ENCODE assay signal across 8 cellular contexts in the genomic region with DNA sequence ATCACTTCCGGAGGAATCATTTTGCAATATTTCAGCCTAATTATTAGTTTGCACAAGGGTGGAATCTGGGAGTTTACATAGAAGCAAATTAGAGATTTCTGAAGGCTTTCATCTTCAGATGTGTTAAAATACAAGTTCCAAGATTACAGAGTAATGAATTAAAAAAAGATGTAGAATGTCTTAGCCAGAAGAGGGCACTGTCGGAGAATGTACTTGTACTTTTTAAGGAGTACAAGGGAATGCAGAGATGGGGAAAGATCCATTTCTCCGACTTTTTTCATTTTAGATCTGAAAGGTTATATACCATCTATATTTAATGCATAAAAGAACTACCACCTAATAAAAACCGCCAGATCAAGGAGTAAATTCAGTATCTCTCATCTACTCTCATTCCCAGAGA. TPM values are rescaled to one million over a fixed set of nuclear protein-coding genes. Genes with fewer than 3 reads are reported as not detected.
DNase-seq lines count a peak whose midpoint lies in the region; ATAC-seq and TF ChIP-seq lines count a peak whose summit lies in the region.

No MANE protein-coding gene starts in this region.

- H3K4me1 ChIP-seq in testis: peaks cover under 1% of the 10 kb centered on the region

- TF ChIP-seq POLR2A in testis (IDR thresholded peaks at IDR 0.05): no peak

- H3K36me3 ChIP-seq in testis (ENCODE audit: low read depth, missing control alignments): no peaks in the 10 kb centered on the region

- H3K4me1 Mint-ChIP-seq in activated CD8-positive, alpha-beta T cell treated with anti-CD3 and anti-CD28 coated beads for 36 hours (ENCODE audit: low read depth): peaks cover 7% of the 10 kb centered on the region
- H3K4me1 Mint-ChIP-seq in activated CD8-positive, alpha-beta T cell treated with anti-CD3 and anti-CD28 coated beads, Interleukin-2, amount 10 ng/mL, durations not matched to agents 7 days and 5 days (ENCODE audit: low read depth): no peaks in the 10 kb centered on the region

- no peak overlapping the region for H3K4me3 ChIP-seq in fibroblast of villous mesenchyme (ENCODE audit: low read depth, low read length)
- no peak overlapping the region for H3K4me3 ChIP-seq in testis

- peaks cover 22% of the 10 kb centered on the region for H3K36me3 Mint-ChIP-seq in activated CD8-positive, alpha-beta T cell treated with anti-CD3 and anti-CD28 coated beads for 36 hours (ENCODE audit: low read depth)
- H3K36me3 Mint-ChIP-seq in activated CD8-positive, alpha-beta T cell treated with anti-CD3 and anti-CD28 coated beads, Interleukin-2, amount 10 ng/mL, durations not matched to agents 7 days and 5 days (ENCODE audit: low read depth): peaks cover 35% of the 10 kb centered on the region

- no peaks in the 10 kb centered on the region for H3K9me3 Mint-ChIP-seq in activated CD8-positive, alpha-beta T cell treated with anti-CD3 and anti-CD28 coated beads for 36 hours
- H3K9me3 Mint-ChIP-seq in activated CD8-positive, alpha-beta T cell treated with anti-CD3 and anti-CD28 coated beads, Interleukin-2, amount 10 ng/mL, durations not matched to agents 7 days and 5 days (ENCODE audit: insufficient read depth): no peaks in the 10 kb centered on the region

- H3K27ac Mint-ChIP-seq in activated CD8-positive, alpha-beta T cell treated with anti-CD3 and anti-CD28 coated beads for 36 hours: no peak overlapping the region
- H3K27ac Mint-ChIP-seq in activated CD8-positive, alpha-beta T cell treated with anti-CD3 and anti-CD28 coated beads, Interleukin-2, amount 10 ng/mL, durations not matched to agents 7 days and 5 days: no peak overlapping the region

- H3K27me3 ChIP-seq in testis: no peaks in the 10 kb centered on the region

- intact Hi-C loops in activated CD8-positive, alpha-beta T cell treated with anti-CD3 and anti-CD28 coated beads for 36 hours (cut with micrococcal nuclease): no loop called here
- intact Hi-C loops in testis (cut with DNase I; ENCODE audit: low total_unique reads): no loop called here

- H3K27me3 Mint-ChIP-seq in activated CD8-positive, alpha-beta T cell treated with anti-CD3 and anti-CD28 coated beads for 36 hours: no peaks in the 10 kb centered on the region
- H3K27me3 Mint-ChIP-seq in activated CD8-positive, alpha-beta T cell treated with anti-CD3 and anti-CD28 coated beads, Interleukin-2, amount 10 ng/mL, durations not matched to agents 7 days and 5 days (ENCODE audit: low read depth): no peaks in the 10 kb centered on the region

- 50 to 63% methylated on average over 4 of the region's 4 CpGs for WGBS in testis, 2 donors

- no peak for DNase-seq in activated CD8-positive, alpha-beta T cell treated with anti-CD3 and anti-CD28 coated beads for 36 hours
- DNase-seq in activated CD8-positive, alpha-beta T cell treated with anti-CD3 and anti-CD28 coated beads, Interleukin-2, amount 10 ng/mL, durations not matched to agents 7 days and 5 days: no peak
- DNase-seq in OCI-M1 (lab: John Stamatoyannopoulos, UW) (peak; percentile 46), fibroblast of villous mesenchyme (ENCODE audit: low read depth) (peak; percentile 75), testis (no peak), NCI-H1930 (lab: John Stamatoyannopoulos, UW) (no peak)
- no peak for DNase-seq in central memory CD4-positive, alpha-beta T cell

- POLR2A ChIA-PET in activated CD8-positive, alpha-beta T cell treated with anti-CD3 and anti-CD28 coated beads for 36 hours (lab: Charles Lee): no interaction called here
- POLR2A ChIA-PET in activated CD8-positive, alpha-beta T cell treated with anti-CD3 and anti-CD28 coated beads, Interleukin-2, amount 10 ng/mL, durations not matched to agents 7 days and 5 days (lab: Charles Lee): interaction anchor here (0.6 kb wide), 1 partner anchor 67 kb away, joined by 3 read pairs; no protein-coding TSS in a partner anchor

- no peak overlapping the region for H3K27ac ChIP-seq in testis

- no peak overlapping the region for H3K4me3 Mint-ChIP-seq in activated CD8-positive, alpha-beta T cell treated with anti-CD3 and anti-CD28 coated beads for 36 hours
- H3K4me3 Mint-ChIP-seq in activated CD8-positive, alpha-beta T cell treated with anti-CD3 and anti-CD28 coated beads, Interleukin-2, amount 10 ng/mL, durations not matched to agents 7 days and 5 days: no peak overlapping the region

- TF ChIP-seq CTCF in activated CD8-positive, alpha-beta T cell treated with anti-CD3 and anti-CD28 coated beads for 36 hours (IDR thresholded peaks at IDR 0.05): peak; percentile 70
- TF ChIP-seq CTCF in fibroblast of villous mesenchyme (IDR thresholded peaks at IDR 0.05; ENCODE audit: insufficient read depth, low read depth, low read length) (peak; percentile 48), testis (IDR thresholded peaks at IDR 0.05) (peak; percentile 16 to 49 (median 18))

- no peaks in the 10 kb centered on the region for H3K9me3 ChIP-seq in testis

- no peak for ATAC-seq in activated CD8-positive, alpha-beta T cell treated with anti-CD3 and anti-CD28 coated beads for 36 hours
- no peak for ATAC-seq in activated CD8-positive, alpha-beta T cell treated with anti-CD3 and anti-CD28 coated beads, Interleukin-2, amount 10 ng/mL, durations not matched to agents 7 days and 5 days
- ATAC-seq in HG02610 (IDR thresholded peaks at IDR 0.05; ENCODE audit: unreplicated experiment): no peak

- CTCF ChIA-PET in activated CD8-positive, alpha-beta T cell treated with anti-CD3 and anti-CD28 coated beads for 36 hours (lab: Charles Lee): interaction anchor here (0.7 to 1.8 kb wide), 11 partner anchors 20 to 228 kb away, joined by 3 to 17 read pairs (median 3); partner anchors contain the start of genes PARP14 and WDR5B
- CTCF ChIA-PET in activated CD8-positive, alpha-beta T cell treated with anti-CD3 and anti-CD28 coated beads, Interleukin-2, amount 10 ng/mL, durations not matched to agents 7 days and 5 days (lab: Charles Lee): interaction anchor here (1.0 to 1.8 kb wide), 9 partner anchors 10 to 221 kb away, joined by 3 to 13 read pairs (median 4); partner anchors contain the start of genes FAM162A and PARP14

RNA-seq across cellular contexts. Expression of gene WDR5B, which starts 43.1 kb away (rescaled TPM):
- 1 to 10 TPM; 3.2 to 3.4 TPM for total RNA-seq in activated CD8-positive, alpha-beta T cell treated with anti-CD3 and anti-CD28 coated beads for 36 hours
- total RNA-seq in activated CD8-positive, alpha-beta T cell treated with anti-CD3 and anti-CD28 coated beads, Interleukin-2, amount 10 ng/mL, durations not matched to agents 7 days and 5 days: 1 to 10 TPM; 4.5 to 5.1 TPM
- total RNA-seq in fibroblast of villous mesenchyme (5.2 and 6.9 TPM in 2 replicates), testis (1 to 10 TPM; 7.1 to 8.9 TPM)
- 5.1 TPM for polyA plus RNA-seq in testis (ENCODE audit: insufficient read depth, low read depth, low replicate concordance)

RNA-seq across cellular contexts. Expression of gene KPNA1, which starts 55.7 kb away (rescaled TPM):
- 10 to 100 TPM; 46.6 to 47.4 TPM for total RNA-seq in activated CD8-positive, alpha-beta T cell treated with anti-CD3 and anti-CD28 coated beads for 36 hours
- total RNA-seq in activated CD8-positive, alpha-beta T cell treated with anti-CD3 and anti-CD28 coated beads, Interleukin-2, amount 10 ng/mL, durations not matched to agents 7 days and 5 days: 10 to 100 TPM; 58.8 to 60.2 TPM
- 32.2 and 44.0 TPM in 2 replicates for total RNA-seq in fibroblast of villous mesenchyme
- 10 to 100 TPM; 48.1 to 64.0 TPM for total RNA-seq in testis
- polyA plus RNA-seq in testis (ENCODE audit: insufficient read depth, low read depth, low replicate concordance): 88.2 TPM

Comparison
In these comparisons a context has a peak if more than half of its experiments do, and no peak if none do; other contexts are left out.
1. DNase-seq: peak in OCI-M1 (single experiment) and fibroblast of villous mesenchyme (single experiment); none in activated CD8-positive, alpha-beta T cell treated with anti-CD3 and anti-CD28 coated beads for 36 hours (single experiment), activated CD8-positive, alpha-beta T cell treated with anti-CD3 and anti-CD28 coated beads, Interleukin-2, amount 10 ng/mL, durations not matched to agents 7 days and 5 days (single experiment), testis (single experiment), NCI-H1930 (0 of 2) and central memory CD4-positive, alpha-beta T cell (single experiment).
2. CTCF ChIP-seq: peak in every context shown above with its lines; median percentile 70 in activated CD8-positive, alpha-beta T cell treated with anti-CD3 and anti-CD28 coated beads for 36 hours; 48 in fibroblast of villous mesenchyme; 18 in testis.